In the genomic region with DNA sequence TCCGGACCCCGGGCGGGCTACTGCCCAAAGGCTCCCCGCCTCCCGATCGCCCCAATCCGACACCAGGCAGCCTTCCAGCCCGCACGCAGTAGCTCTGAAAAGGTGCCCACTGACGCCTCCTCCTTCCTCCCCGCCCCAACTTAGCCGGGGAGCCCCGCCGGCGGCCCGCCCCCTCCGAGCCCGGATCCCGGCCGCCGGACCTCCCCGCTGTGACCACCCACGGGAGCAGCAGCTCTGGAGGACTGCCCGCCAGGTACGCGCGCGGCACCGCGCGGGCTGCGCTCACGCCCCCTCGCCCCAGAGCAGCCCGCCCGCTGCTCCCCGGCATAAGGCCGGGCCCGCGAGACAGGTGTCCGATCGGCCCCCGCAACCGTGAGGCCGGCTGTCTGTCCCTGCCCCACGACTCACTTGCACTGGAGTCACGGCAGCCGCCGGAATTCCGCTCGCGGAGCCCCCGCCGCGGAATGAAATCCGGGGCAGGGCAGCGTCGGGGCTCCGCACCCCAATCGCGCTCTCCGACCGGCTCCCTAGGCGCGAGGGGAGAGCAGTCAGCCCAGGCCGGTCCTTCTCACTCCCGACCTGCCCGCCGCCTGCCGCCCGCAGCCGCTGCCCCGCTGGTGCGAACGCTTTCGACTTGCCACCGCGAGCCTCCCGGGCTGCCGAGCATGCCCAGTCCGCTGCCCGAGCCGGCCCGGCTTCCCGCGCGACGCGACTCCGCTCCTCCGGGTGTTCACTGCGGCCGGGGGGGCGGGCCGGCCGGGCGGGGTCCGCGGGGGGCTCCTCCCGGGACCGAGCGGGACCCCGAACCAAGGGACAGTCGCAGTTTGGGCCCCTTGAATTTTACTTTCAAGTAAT, we compare ENCODE assay signal across 8 cellular contexts. TPM values are rescaled to one million over a fixed set of nuclear protein-coding genes. Genes with fewer than 3 reads are reported as not detected.
DNase-seq lines count a peak whose midpoint lies in the region; ATAC-seq lines count a peak whose summit lies in the region.

A gene (minus strand): TSS at position 658 of the 855 bp plus-strand sequence. CDS start 279,842 bp downstream, outside the sequence.

- POLR2A ChIA-PET in activated CD4-positive, alpha-beta T cell treated with anti-CD3 and anti-CD28 coated beads for 36 hours (lab: Charles Lee): interaction anchor here (1.1 to 1.5 kb wide), 3 partner anchors 85 to 110 kb away, joined by 3 to 4 read pairs (median 3); no protein-coding TSS in a partner anchor

- no peaks in the 10 kb centered on the region for H3K9me3 Mint-ChIP-seq in activated CD4-positive, alpha-beta T cell treated with anti-CD3 and anti-CD28 coated beads for 36 hours (ENCODE audit: low read depth)

- peak; percentile 73 for DNase-seq in SIG-M5 treated with dmso at 0.1 percent for 504 hours (lab: John Stamatoyannopoulos, UW; ENCODE audit: unreplicated experiment)
- DNase-seq in SIG-M5 (lab: John Stamatoyannopoulos, UW): no peak
- DNase-seq in NCI-H2196 treated with DMSO at 0.1 percent for 48 hours (lab: John Stamatoyannopoulos, UW; ENCODE audit: unreplicated experiment): peak; percentile 17
- peak; percentile 87 for DNase-seq in activated CD4-positive, alpha-beta T cell treated with anti-CD3 and anti-CD28 coated beads for 36 hours
- DNase-seq in kidney tubule cell (ENCODE audit: low spot score): peak; percentile 89
- peak in 3 of 4 experiments; percentile 53 to 73 (median 71) for DNase-seq in stimulated activated CD4-positive, alpha-beta T cell treated with anti-CD3 and anti-CD28 coated beads, Interleukin-1b, Interleukin-23, amount 100 ng/mL, for 24 hours (ENCODE audit: low read depth in 4 of 4, low spot score in 1 of 4)

- CTCF ChIA-PET in activated CD4-positive, alpha-beta T cell treated with anti-CD3 and anti-CD28 coated beads for 36 hours (lab: Charles Lee): interaction anchor here (1.1 to 4.4 kb wide), 6 partner anchors 11 to 88 kb away, joined by 4 to 19 read pairs (median 8); no protein-coding TSS in a partner anchor

- ATAC-seq in HG02970 (IDR thresholded peaks at IDR 0.05; ENCODE audit: low FRiP score, unreplicated experiment): peak; percentile 35
- ATAC-seq in activated CD4-positive, alpha-beta T cell treated with anti-CD3 and anti-CD28 coated beads for 36 hours: peak; percentile 43

- H3K4me3 Mint-ChIP-seq in activated CD4-positive, alpha-beta T cell treated with anti-CD3 and anti-CD28 coated beads for 36 hours: peak within 1 kb of the TSS; percentile 78

- peaks cover 41% of the 10 kb centered on the region for H3K4me1 Mint-ChIP-seq in activated CD4-positive, alpha-beta T cell treated with anti-CD3 and anti-CD28 coated beads for 36 hours

- no peaks in the 10 kb centered on the region for H3K27me3 Mint-ChIP-seq in activated CD4-positive, alpha-beta T cell treated with anti-CD3 and anti-CD28 coated beads for 36 hours

- intact Hi-C loops in activated CD4-positive, alpha-beta T cell treated with anti-CD3 and anti-CD28 coated beads for 36 hours (cut with DNase I, micrococcal nuclease): loop anchor here (1.0 to 5.0 kb wide), 8 partner anchors 13 to 1084 kb away; a partner anchor contains a TSS

- H3K27ac Mint-ChIP-seq in activated CD4-positive, alpha-beta T cell treated with anti-CD3 and anti-CD28 coated beads for 36 hours: peak within 1 kb of the TSS; percentile 91

- peak within 1 kb of the TSS; percentile 100 for H3K27ac ChIP-seq in cingulate gyrus (ENCODE audit: low read depth, low read length)

- no peaks in the 10 kb centered on the region for H3K36me3 Mint-ChIP-seq in activated CD4-positive, alpha-beta T cell treated with anti-CD3 and anti-CD28 coated beads for 36 hours (ENCODE audit: low read depth)

RNA-seq across cellular contexts. Expression of the gene that starts here (rescaled TPM):
- 1 to 10 TPM; 7.5 to 9.0 TPM for total RNA-seq in activated CD4-positive, alpha-beta T cell treated with anti-CD3 and anti-CD28 coated beads for 36 hours
